14 cellular contexts compared by ENCODE assay signal in the genomic region with DNA sequence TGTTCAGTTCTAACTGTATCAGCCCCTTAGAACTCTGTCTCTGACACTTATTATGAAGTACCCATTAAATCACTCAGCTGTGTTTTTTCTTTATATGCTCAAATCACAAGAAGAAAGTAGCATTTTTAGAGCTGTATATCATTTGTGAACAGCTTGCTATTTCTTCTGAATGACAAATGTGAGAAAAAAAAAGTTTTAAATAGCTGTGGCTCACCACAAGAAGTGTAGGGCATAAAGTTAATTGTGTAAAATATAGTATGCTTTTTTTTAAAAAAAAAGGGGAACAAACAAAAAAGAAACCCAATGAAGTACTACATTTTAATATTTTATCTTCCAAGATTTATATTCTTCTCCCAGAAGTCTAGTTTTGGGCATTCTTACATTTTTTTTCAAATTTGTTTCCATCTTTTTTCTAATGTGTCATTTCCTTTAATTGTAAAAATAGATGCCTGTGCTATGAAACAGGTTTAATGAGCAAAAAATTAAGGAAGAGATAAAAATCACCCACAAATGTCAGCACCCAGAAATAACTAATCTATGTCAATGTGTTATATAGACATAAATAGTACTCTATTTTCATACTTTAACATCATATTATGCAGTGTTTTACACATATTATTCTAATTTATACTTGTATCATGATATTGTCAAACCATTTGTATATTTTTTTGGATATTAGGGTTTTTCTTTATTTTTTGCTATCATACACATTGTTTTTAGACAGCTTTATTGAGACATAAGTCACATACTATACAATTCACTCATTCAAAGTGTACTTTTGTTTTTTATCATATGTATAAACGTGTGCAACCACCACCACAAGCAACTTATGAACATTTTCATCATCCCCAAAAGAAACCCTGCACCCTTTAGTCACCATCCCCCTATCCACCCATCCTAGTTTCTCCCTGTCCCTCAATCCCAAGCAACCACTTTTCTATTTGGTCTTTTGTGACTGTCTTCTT. TPM values are rescaled to one million over a fixed set of nuclear protein-coding genes. Genes with fewer than 3 reads are reported as not detected.
DNase-seq lines count a peak whose midpoint lies in the region; ATAC-seq and TF ChIP-seq lines count a peak whose summit lies in the region.
"Had no signal": no experiment of that assay in that cellular context is flagged by ENCODE, and none has a peak within 500 bp of the region (broad histone marks: within the 10 kb centered on the region; RNA-seq: fewer than 3 reads in every experiment).

No MANE protein-coding gene starts in this region.

- peaks cover 15% of the 10 kb centered on the region for H3K4me1 Mint-ChIP-seq in memory B cell

- no peaks in the 10 kb centered on the region for H3K9me3 ChIP-seq in esophagus muscularis mucosa

- TF ChIP-seq CTCF in NB4 (IDR thresholded peaks at IDR 0.05; ENCODE audit: low read depth, low read length): no peak
- TF ChIP-seq CTCF in esophagus muscularis mucosa (IDR thresholded peaks at IDR 0.05): no peak

- no peaks in the 10 kb centered on the region for H3K4me1 ChIP-seq in esophagus muscularis mucosa

- H3K36me3 Mint-ChIP-seq in memory B cell: no peaks in the 10 kb centered on the region
- H3K36me3 Mint-ChIP-seq: naive thymus-derived CD8-positive, alpha-beta T cell had no signal

- ATAC-seq in GM18511 (IDR thresholded peaks at IDR 0.05; ENCODE audit: unreplicated experiment) (peak; percentile 87), HG02852 (IDR thresholded peaks at IDR 0.05; ENCODE audit: unreplicated experiment) (peak; percentile 72), memory B cell (ENCODE audit: low read depth) (peak; percentile 65)
- no peak for ATAC-seq in activated CD4-positive, CD25-positive, alpha-beta regulatory T cell treated with anti-CD3 and anti-CD28 coated beads, Interleukin-2, amount 50 U/mL, for 24 hours
- ATAC-seq: naive thymus-derived CD8-positive, alpha-beta T cell had no signal

- peak overlapping the region; percentile 43 for H3K4me3 Mint-ChIP-seq in memory B cell

- DNase-seq in NB4 (ENCODE audit: low read depth) (peak; percentile 41), memory B cell (ENCODE audit: low spot score in 2 of 2) (no peak), NCI-H2171 treated with DMSO at 0.1 percent for 48 hours (lab: John Stamatoyannopoulos, UW) (no peak), esophagus muscularis mucosa (ENCODE audit: extremely low spot score) (no peak)
- no peak for DNase-seq in NK-92 treated with Interleukin-12 subunit alpha and Interleukin-12 subunit beta, amount 100 ng/mL, for 24 hours (lab: John Stamatoyannopoulos, UW)
- DNase-seq: activated CD4-positive, alpha-beta T cell treated with anti-CD3 and anti-CD28 coated beads for 1 hour; HCEC 1CT; naive thymus-derived CD8-positive, alpha-beta T cell; NCI-H2029; stimulated activated CD4-positive, alpha-beta T cell treated with anti-CD3 and anti-CD28 coated beads, Interleukin-2, amount 100 ng/mL, for 24 hours had no signal

- H3K9me3 Mint-ChIP-seq in memory B cell: no peaks in the 10 kb centered on the region
- H3K9me3 Mint-ChIP-seq: naive thymus-derived CD8-positive, alpha-beta T cell had no signal

- H3K4me3 ChIP-seq in NB4 (ENCODE audit: low read depth, low read length) (no peak overlapping the region), esophagus muscularis mucosa (no peak overlapping the region)

- no peak for TF ChIP-seq POLR2A in NB4 (IDR thresholded peaks at IDR 0.05; ENCODE audit: extremely low read depth, insufficient read length)
- no peak for TF ChIP-seq POLR2A in esophagus muscularis mucosa (IDR thresholded peaks at IDR 0.05; ENCODE audit: low read depth)

- no peak overlapping the region for H3K27ac ChIP-seq in esophagus muscularis mucosa (replicated peaks in 1 of 4)
- H3K27ac ChIP-seq: KMS-11 had no signal

- intact Hi-C loops in esophagus muscularis mucosa (cut with DNase I): no loop called here

- peak overlapping the region; percentile 59 for H3K27ac Mint-ChIP-seq in memory B cell
- H3K27ac Mint-ChIP-seq: naive thymus-derived CD8-positive, alpha-beta T cell had no signal

- no peaks in the 10 kb centered on the region for H3K36me3 ChIP-seq in esophagus muscularis mucosa

- 61% methylated on average over 1 of the region's 1 CpG for whole genome bisulfite sequencing in esophagus muscularis mucosa

- H3K27me3 ChIP-seq in esophagus muscularis mucosa: no peaks in the 10 kb centered on the region

- H3K27me3 Mint-ChIP-seq in memory B cell: no peaks in the 10 kb centered on the region

- TF ChIP-seq EP300 in esophagus muscularis mucosa (IDR thresholded peaks at IDR 0.05): no peak

RNA-seq across cellular contexts. Expression of a gene that starts 22.4 kb away (rescaled TPM):
- 10 to 100 TPM; 24.0 to 32.8 (median 29.2) TPM for total RNA-seq in esophagus muscularis mucosa

Comparison
In these comparisons a context has a peak if more than half of its experiments do, and no peak if none do; other contexts are left out.
1. ATAC-seq: peak in GM18511 (single experiment), HG02852 (single experiment) and memory B cell (single experiment); none in activated CD4-positive, CD25-positive, alpha-beta regulatory T cell treated with anti-CD3 and anti-CD28 coated beads, Interleukin-2, amount 50 U/mL, for 24 hours (0 of 2).